Comparison of ENCODE assay signal across 8 cellular contexts in genomic region chr4:42865572-42866189, GRCh38. TPM values are rescaled to one million over a fixed set of nuclear protein-coding genes. Genes with fewer than 3 reads are reported as not detected.
DNase-seq lines count a peak whose midpoint lies in the region; ATAC-seq, FAIRE-seq and TF ChIP-seq lines count a peak whose summit lies in the region.

No MANE protein-coding gene starts in this region.

- DNase-seq in heart right ventricle = peak in 1 of 2 donors; percentile 32
- DNase-seq in Right ventricle myocardium inferior (ENCODE audit: missing footprints) = no peak
- DNase-seq in NCI-H2171 (lab: John Stamatoyannopoulos, UW) = peak; percentile 0
- DNase-seq in activated CD4-positive, alpha-beta T cell treated with anti-CD3 and anti-CD28 coated beads for 36 hours = peak; percentile 59
- no peak for DNase-seq in natural killer cell
- DNase-seq in type B pancreatic cell (ENCODE audit: extremely low spot score, unreplicated experiment) = no peak

- ATAC-seq in heart right ventricle (no peak), Right ventricle myocardium inferior (no peak), HG02852 (IDR thresholded peaks at IDR 0.05; ENCODE audit: unreplicated experiment) (peak; percentile 81), natural killer cell (peak in 2 of 3 donors; percentile 50 to 61)
- ATAC-seq in activated CD4-positive, alpha-beta T cell treated with anti-CD3 and anti-CD28 coated beads for 36 hours = peak; percentile 36

- H3K36me3 ChIP-seq in heart right ventricle = no peaks in the 10 kb centered on the region

- H3K27me3 Mint-ChIP-seq in activated CD4-positive, alpha-beta T cell treated with anti-CD3 and anti-CD28 coated beads for 36 hours = peaks cover 18% of the 10 kb centered on the region
- H3K27me3 Mint-ChIP-seq in natural killer cell (ENCODE audit: low read depth in 2 of 2) (peaks cover 3 to 19% of the 10 kb centered on the region in 2 donors), type B pancreatic cell (peaks cover 13% of the 10 kb centered on the region)

- H3K9me3 ChIP-seq in heart right ventricle = no peaks in the 10 kb centered on the region

- H3K27ac ChIP-seq in heart right ventricle = no peak overlapping the region

- 11 to 12% methylated on average over 3 of the region's 3 CpGs for WGBS in heart right ventricle, 2 donors

- H3K4me1 Mint-ChIP-seq in activated CD4-positive, alpha-beta T cell treated with anti-CD3 and anti-CD28 coated beads for 36 hours = no peaks in the 10 kb centered on the region
- H3K4me1 Mint-ChIP-seq in natural killer cell (peaks cover 0 to 7% of the 10 kb centered on the region in 2 donors), type B pancreatic cell (ENCODE audit: unreplicated experiment) (no peaks in the 10 kb centered on the region)

- H3K4me1 ChIP-seq in heart right ventricle = no peaks in the 10 kb centered on the region

- H3K9me3 Mint-ChIP-seq in activated CD4-positive, alpha-beta T cell treated with anti-CD3 and anti-CD28 coated beads for 36 hours (ENCODE audit: low read depth) = no peaks in the 10 kb centered on the region
- no peaks in the 10 kb centered on the region for H3K9me3 Mint-ChIP-seq in natural killer cell
- H3K9me3 Mint-ChIP-seq in type B pancreatic cell = no peaks in the 10 kb centered on the region

- H3K27me3 ChIP-seq in heart right ventricle = peaks cover 0 to 13% (median 5%) of the 10 kb centered on the region in 7 donors

- no peak overlapping the region for H3K4me3 ChIP-seq in heart right ventricle

- CTCF ChIA-PET in activated CD4-positive, alpha-beta T cell treated with anti-CD3 and anti-CD28 coated beads for 36 hours (lab: Charles Lee) = interaction anchor here (0.6 to 3.3 kb wide), 6 partner anchors 9 to 299 kb away, joined by 3 to 62 read pairs (median 3); no protein-coding TSS in a partner anchor

- H3K36me3 Mint-ChIP-seq in activated CD4-positive, alpha-beta T cell treated with anti-CD3 and anti-CD28 coated beads for 36 hours (ENCODE audit: low read depth) = no peaks in the 10 kb centered on the region
- H3K36me3 Mint-ChIP-seq in natural killer cell = no peaks in the 10 kb centered on the region
- no peaks in the 10 kb centered on the region for H3K36me3 Mint-ChIP-seq in type B pancreatic cell

- intact Hi-C loops in heart right ventricle (cut with DNase I) (loop anchor here in 9 of 10 donors (1.0 to 10.0 kb wide), 4 partner anchors 296 to 581 kb away; no protein-coding TSS in a partner anchor), Right ventricle myocardium inferior (cut with DNase I) (loop anchor here (1.0 to 10.0 kb wide), 2 partner anchors 295 to 581 kb away; no protein-coding TSS in a partner anchor), natural killer cell (cut with micrococcal nuclease) (loop anchor here (1.0 to 5.0 kb wide), 2 partner anchors 297 to 583 kb away; no protein-coding TSS in a partner anchor)
- intact Hi-C loops in activated CD4-positive, alpha-beta T cell treated with anti-CD3 and anti-CD28 coated beads for 36 hours (cut with DNase I, micrococcal nuclease) = loop anchor here (1.0 to 10.0 kb wide), 4 partner anchors 297 to 583 kb away; no protein-coding TSS in a partner anchor

- no peak overlapping the region for H3K4me3 Mint-ChIP-seq in activated CD4-positive, alpha-beta T cell treated with anti-CD3 and anti-CD28 coated beads for 36 hours
- H3K4me3 Mint-ChIP-seq in natural killer cell (no peak overlapping the region), type B pancreatic cell (no peak overlapping the region)

- peak; percentile 21 for FAIRE-seq in endometrium (lab: Jason Lieb, UNC)

- peak; percentile 50 to 82 (median 73) for TF ChIP-seq CTCF in heart right ventricle (IDR thresholded peaks at IDR 0.05)
- TF ChIP-seq CTCF in natural killer cell (IDR thresholded peaks at IDR 0.05) = peak; percentile 75
- peak; percentile 84 for TF ChIP-seq CTCF in type B pancreatic cell (conservative IDR thresholded peaks at IDR 0.05)

- POLR2A ChIA-PET in activated CD4-positive, alpha-beta T cell treated with anti-CD3 and anti-CD28 coated beads for 36 hours (lab: Charles Lee) = no interaction called here

- H3K27ac Mint-ChIP-seq in activated CD4-positive, alpha-beta T cell treated with anti-CD3 and anti-CD28 coated beads for 36 hours = no peak overlapping the region
- H3K27ac Mint-ChIP-seq in natural killer cell = no peak overlapping the region
- H3K27ac Mint-ChIP-seq in type B pancreatic cell = no peak overlapping the region

RNA-seq across cellular contexts. Expression of gene GRXCR1, which starts 26.8 kb away (rescaled TPM):
- not detected for total RNA-seq in heart right ventricle
- not detected for polyA plus RNA-seq in heart right ventricle
- total RNA-seq in Right ventricle myocardium inferior = not detected
- not detected for total RNA-seq in activated CD4-positive, alpha-beta T cell treated with anti-CD3 and anti-CD28 coated beads for 36 hours
- not detected for total RNA-seq in natural killer cell
- total RNA-seq in type B pancreatic cell (ENCODE audit: low replicate concordance) = not detected in 2 replicates

Comparison
In these comparisons a context has a peak if more than half of its experiments do, and no peak if none do; other contexts are left out.
1. ATAC-seq: peak in HG02852 (single experiment), activated CD4-positive, alpha-beta T cell treated with anti-CD3 and anti-CD28 coated beads for 36 hours (single experiment) and natural killer cell (2 of 3); none in heart right ventricle (0 of 8) and Right ventricle myocardium inferior (single experiment).
2. DNase-seq: peak in NCI-H2171 (single experiment) and activated CD4-positive, alpha-beta T cell treated with anti-CD3 and anti-CD28 coated beads for 36 hours (single experiment); none in Right ventricle myocardium inferior (single experiment), natural killer cell (single experiment) and type B pancreatic cell (single experiment).
3. Peak in every context shown above with its lines, with median percentiles within 50 percentile points of each other: CTCF ChIP-seq.